8 cellular contexts compared by ENCODE assay signal in genomic region chr16:1493746-1494094, GRCh38. TPM values are rescaled to one million over a fixed set of nuclear protein-coding genes. Genes with fewer than 3 reads are reported as not detected.
DNase-seq lines count a peak whose midpoint lies in the region; ATAC-seq and TF ChIP-seq lines count a peak whose summit lies in the region.

No MANE protein-coding gene starts in this region.

- intact Hi-C loops in activated CD4-positive, alpha-beta memory T cell treated with anti-CD3 and anti-CD28 coated beads for 36 hours (cut with micrococcal nuclease): loop anchor here (1.0 to 5.0 kb wide), 2 partner anchors 39 to 73 kb away; partner anchors contain the start of genes TMEM204 and UQCC4
- intact Hi-C loops in heart right ventricle (cut with DNase I) (loop anchor here (2.0 to 10.0 kb wide), 12 partner anchors 39 to 211 kb away; partner anchors contain the start of genes CRAMP1 (in 4 of the 10), IFT140 (in 4 of the 10), TMEM204 (in 3 of the 10) and MAPK8IP3 (in 1 of the 10)), sciatic nerve (cut with DNase I) (no loop called here)

- POLR2A ChIA-PET in HEK293 (lab: Yijun Ruan, JAX): interaction anchor here (1.3 kb wide), 1 partner anchor 151 kb away, joined by 4 read pairs; no protein-coding TSS in a partner anchor
- POLR2A ChIA-PET in activated CD4-positive, alpha-beta memory T cell treated with anti-CD3 and anti-CD28 coated beads for 36 hours (lab: Charles Lee): interaction anchor here (2.6 kb wide), 1 partner anchor 73 kb away, joined by 14 read pairs; the partner anchor contains the start of gene UQCC4

- H3K9me3 Mint-ChIP-seq in activated CD4-positive, alpha-beta memory T cell treated with anti-CD3 and anti-CD28 coated beads for 36 hours: no peaks in the 10 kb centered on the region

- H3K36me3 ChIP-seq in HEK293 (ENCODE audit: control insufficient read depth in 2 of 2, insufficient read depth in 1 of 2, low read length in 2 of 2): peaks cover 7 to 44% of the 10 kb centered on the region in 2 experiments; a peak in 2 of 3 replicates
- peaks cover 0 to 43% (median 26%) of the 10 kb centered on the region in 9 donors for H3K36me3 ChIP-seq in heart right ventricle

- peak; percentile 2 for DNase-seq in CD1c-positive myeloid dendritic cell (ENCODE audit: extremely low spot score)
- peak; percentile 33 for DNase-seq in activated CD4-positive, alpha-beta memory T cell treated with anti-CD3 and anti-CD28 coated beads for 36 hours
- DNase-seq in heart right ventricle: no peak
- no peak for DNase-seq in sciatic nerve (ENCODE audit: low spot score)
- DNase-seq in RKO (ENCODE audit: low spot score): no peak

- TF ChIP-seq CTCF in HEK293 (tag by site-specific recombination; IDR thresholded peaks at IDR 0.05) (no peak), heart right ventricle (IDR thresholded peaks at IDR 0.05) (no peak)

- H3K9me3 ChIP-seq in HEK293 (ENCODE audit: control insufficient read depth, insufficient read depth, low read depth, low read length) (no peaks in the 10 kb centered on the region), heart right ventricle (no peaks in the 10 kb centered on the region)

- peaks cover 15% of the 10 kb centered on the region for H3K4me1 Mint-ChIP-seq in activated CD4-positive, alpha-beta memory T cell treated with anti-CD3 and anti-CD28 coated beads for 36 hours (ENCODE audit: low read depth)

- H3K4me1 ChIP-seq in HEK293 (ENCODE audit: control insufficient read depth, insufficient read depth, low read length) (0 out of 2 replicates have a peak, but pooled peaks cover 2% of the 10 kb centered on the region), heart right ventricle (peaks cover 9 to 31% (median 25%) of the 10 kb centered on the region in 9 donors)

- H3K27me3 Mint-ChIP-seq in activated CD4-positive, alpha-beta memory T cell treated with anti-CD3 and anti-CD28 coated beads for 36 hours: no peaks in the 10 kb centered on the region

- 1% methylated on average over 30 of the region's 30 CpGs for whole genome bisulfite sequencing in heart right ventricle, 2 donors

- H3K36me3 Mint-ChIP-seq in activated CD4-positive, alpha-beta memory T cell treated with anti-CD3 and anti-CD28 coated beads for 36 hours: peaks cover 21% of the 10 kb centered on the region

- H3K4me3 ChIP-seq in HEK293 (ENCODE audit: low read depth, low read length) (peak overlapping the region; percentile 77), heart right ventricle (peak overlapping the region; percentile 65 to 92 (median 80))

- ATAC-seq in heart right ventricle: peak in 7 of 8 donors; percentile 2 to 29 (median 10)
- peak; percentile 4 for ATAC-seq in sciatic nerve
- ATAC-seq in HG02763 (IDR thresholded peaks at IDR 0.05; ENCODE audit: unreplicated experiment): no peak
- ATAC-seq in GM19328 (IDR thresholded peaks at IDR 0.05; ENCODE audit: unreplicated experiment): no peak

- peak overlapping the region; percentile 73; the same call in 1 of the 2 replicates for H3K27ac ChIP-seq in HEK293 (ENCODE audit: extremely low read depth, low read depth, low read length)
- peak overlapping the region; percentile 82 to 97 (median 90) for H3K27ac ChIP-seq in heart right ventricle

- no peaks in the 10 kb centered on the region for H3K27me3 ChIP-seq in heart right ventricle

- H3K4me3 Mint-ChIP-seq in activated CD4-positive, alpha-beta memory T cell treated with anti-CD3 and anti-CD28 coated beads for 36 hours: peak overlapping the region; percentile 87

- peak overlapping the region; percentile 62 for H3K27ac Mint-ChIP-seq in activated CD4-positive, alpha-beta memory T cell treated with anti-CD3 and anti-CD28 coated beads for 36 hours

- CTCF ChIA-PET in HEK293 (lab: Yijun Ruan, JAX): no interaction called here
- CTCF ChIA-PET in activated CD4-positive, alpha-beta memory T cell treated with anti-CD3 and anti-CD28 coated beads for 36 hours (lab: Charles Lee): interaction anchor here (0.7 to 1.8 kb wide), 2 partner anchors 40 to 130 kb away, joined by 3 to 6 read pairs; partner anchors contain the start of gene TMEM204

TF ChIP-seq in HEK293, 187 proteins besides CTCF, POLR2A, EP300 and RAD21 (continues in another document):
- TF ChIP-seq ZNF416 (tag by site-specific recombination; IDR thresholded peaks at IDR 0.05) (no peak), ZNF211 (tag by site-specific recombination; IDR thresholded peaks at IDR 0.05; ENCODE audit: low read depth) (no peak), ZNF311 (tag by site-specific recombination; IDR thresholded peaks at IDR 0.05; ENCODE audit: borderline replicate concordance) (no peak), ZNF133 (tag by site-specific recombination; IDR thresholded peaks at IDR 0.05) (no peak), ZNF335 (tag by site-specific recombination; conservative IDR thresholded peaks at IDR 0.05) (peak; percentile 38), TRIM28 (IDR thresholded peaks at IDR 0.05; ENCODE audit: borderline replicate concordance, low read length) (no peak), ZBTB20 (tag by site-specific recombination; IDR thresholded peaks at IDR 0.05) (peak; percentile 53; the same call in 1 of the 2 replicates), BCL11B (tag by site-specific recombination; IDR thresholded peaks at IDR 0.05; ENCODE audit: low read depth) (no peak), ZNF837 (tag by site-specific recombination; IDR thresholded peaks at IDR 0.05) (no peak), ZNF214 (tag by site-specific recombination; IDR thresholded peaks at IDR 0.05; ENCODE audit: borderline replicate concordance) (no peak), REPIN1 (tag by site-specific recombination; IDR thresholded peaks at IDR 0.05; ENCODE audit: low read depth) (no peak), ZNF76 (tag by site-specific recombination; IDR thresholded peaks at IDR 0.05; ENCODE audit: borderline replicate concordance, low read depth) (0 out of 2 replicates have a peak, but pooled peaks have one; percentile 12), ZNF768 (tag by site-specific recombination; IDR thresholded peaks at IDR 0.05) (no peak)
- TF ChIP-seq, protein P1, sequence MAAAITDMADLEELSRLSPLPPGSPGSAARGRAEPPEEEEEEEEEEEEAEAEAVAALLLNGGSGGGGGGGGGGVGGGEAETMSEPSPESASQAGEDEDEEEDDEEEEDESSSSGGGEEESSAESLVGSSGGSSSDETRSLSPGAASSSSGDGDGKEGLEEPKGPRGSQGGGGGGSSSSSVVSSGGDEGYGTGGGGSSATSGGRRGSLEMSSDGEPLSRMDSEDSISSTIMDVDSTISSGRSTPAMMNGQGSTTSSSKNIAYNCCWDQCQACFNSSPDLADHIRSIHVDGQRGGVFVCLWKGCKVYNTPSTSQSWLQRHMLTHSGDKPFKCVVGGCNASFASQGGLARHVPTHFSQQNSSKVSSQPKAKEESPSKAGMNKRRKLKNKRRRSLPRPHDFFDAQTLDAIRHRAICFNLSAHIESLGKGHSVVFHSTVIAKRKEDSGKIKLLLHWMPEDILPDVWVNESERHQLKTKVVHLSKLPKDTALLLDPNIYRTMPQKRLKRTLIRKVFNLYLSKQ (tag by site-specific recombination; IDR thresholded peaks at IDR 0.05; ENCODE audit: borderline replicate concordance): no peak
- TF ChIP-seq, protein P2, sequence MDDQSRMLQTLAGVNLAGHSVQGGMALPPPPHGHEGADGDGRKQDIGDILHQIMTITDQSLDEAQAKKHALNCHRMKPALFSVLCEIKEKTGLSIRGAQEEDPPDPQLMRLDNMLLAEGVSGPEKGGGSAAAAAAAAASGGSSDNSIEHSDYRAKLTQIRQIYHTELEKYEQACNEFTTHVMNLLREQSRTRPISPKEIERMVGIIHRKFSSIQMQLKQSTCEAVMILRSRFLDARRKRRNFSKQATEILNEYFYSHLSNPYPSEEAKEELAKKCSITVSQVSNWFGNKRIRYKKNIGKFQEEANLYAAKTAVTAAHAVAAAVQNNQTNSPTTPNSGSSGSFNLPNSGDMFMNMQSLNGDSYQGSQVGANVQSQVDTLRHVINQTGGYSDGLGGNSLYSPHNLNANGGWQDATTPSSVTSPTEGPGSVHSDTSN (CRISPR knock-in tag; IDR thresholded peaks at IDR 0.05): no peak

RNA-seq across cellular contexts. Expression of gene TELO2, which starts 0.6 kb away (rescaled TPM):
- total RNA-seq in activated CD4-positive, alpha-beta memory T cell treated with anti-CD3 and anti-CD28 coated beads for 36 hours: 10 to 100 TPM; 62.6 to 63.2 TPM
- total RNA-seq in heart right ventricle (10 to 100 TPM; 14.5 to 22.0 (median 19.7) TPM), sciatic nerve (27.9 TPM)
- polyA plus RNA-seq in heart right ventricle: 10 to 100 TPM; 27.4 to 50.5 TPM

RNA-seq across cellular contexts. Expression of gene PTX4, which starts 5.0 kb away (rescaled TPM):
- not detected for total RNA-seq in activated CD4-positive, alpha-beta memory T cell treated with anti-CD3 and anti-CD28 coated beads for 36 hours
- not detected for total RNA-seq in heart right ventricle
- not detected for polyA plus RNA-seq in heart right ventricle
- total RNA-seq in sciatic nerve: not detected

RNA-seq across cellular contexts. Expression of gene CLCN7, which starts 18.9 kb away (rescaled TPM):
- total RNA-seq in activated CD4-positive, alpha-beta memory T cell treated with anti-CD3 and anti-CD28 coated beads for 36 hours: 10 to 100 TPM; 27.1 to 33.6 TPM
- total RNA-seq in heart right ventricle (10 to 100 TPM; 29.9 to 60.1 (median 35.1) TPM), sciatic nerve (67.0 TPM)
- polyA plus RNA-seq in heart right ventricle: 10 to 100 TPM; 29.5 to 60.6 TPM

RNA-seq across cellular contexts. Expression of gene TMEM204, which starts 39.7 kb away (rescaled TPM):
- total RNA-seq in activated CD4-positive, alpha-beta memory T cell treated with anti-CD3 and anti-CD28 coated beads for 36 hours: 10 to 100 TPM; 14.8 to 15.5 TPM
- total RNA-seq in heart right ventricle (10 to 100 TPM; 10.7 to 24.4 (median 18.1) TPM), sciatic nerve (20.4 TPM)
- 10 to 100 TPM; 37.5 to 49.9 TPM for polyA plus RNA-seq in heart right ventricle

RNA-seq across cellular contexts. Expression of gene CCDC154, which starts 49.4 kb away (rescaled TPM):
- total RNA-seq in activated CD4-positive, alpha-beta memory T cell treated with anti-CD3 and anti-CD28 coated beads for 36 hours: 1 to 10 TPM; 1.5 to 3.0 TPM
- total RNA-seq in heart right ventricle: 1 to 10 TPM in 4 of 10 donors, under 1 TPM in 6; 0.17 to 2.7 (median 0.75) TPM
- 1 to 10 TPM in 1 of 2 donors, under 1 TPM in 1; 0.49 to 5.9 TPM for polyA plus RNA-seq in heart right ventricle
- 3.3 TPM for total RNA-seq in sciatic nerve

Comparison
In these comparisons a context has a peak if more than half of its experiments do, and no peak if none do; other contexts are left out.
1. DNase-seq: peak in CD1c-positive myeloid dendritic cell (single experiment) and activated CD4-positive, alpha-beta memory T cell treated with anti-CD3 and anti-CD28 coated beads for 36 hours (single experiment); none in heart right ventricle (0 of 2), sciatic nerve (single experiment) and RKO (single experiment).
2. ATAC-seq: peak in heart right ventricle (7 of 8) and sciatic nerve (single experiment); none in HG02763 (single experiment) and GM19328 (single experiment).